8 cellular contexts compared by ENCODE assay signal in the genomic region with DNA sequence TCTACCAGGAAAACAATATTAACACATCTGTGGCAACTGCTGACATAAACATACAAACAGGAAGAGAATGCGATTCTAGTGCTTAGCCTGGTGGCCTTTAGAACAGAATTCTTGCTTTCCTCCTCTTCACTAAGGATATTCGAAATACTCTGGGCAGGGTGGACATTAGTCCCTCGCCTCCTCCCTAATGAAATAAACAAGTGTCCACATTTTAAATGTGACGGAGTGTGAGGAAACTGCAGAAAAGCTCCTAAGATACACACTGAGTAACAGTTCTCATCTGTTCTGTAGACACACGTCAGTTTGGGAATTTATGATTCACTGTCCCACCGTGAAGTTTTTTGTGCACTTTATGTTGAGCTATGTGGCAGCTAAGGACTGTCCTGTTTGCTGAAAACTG.
A peak's percentile ranks its signal among the peaks of the same experiment; 100 is the strongest.
DNase-seq lines count a peak whose midpoint lies in the region; TF ChIP-seq lines count a peak whose summit lies in the region.

No MANE protein-coding gene starts in this region.

- H3K4me3 ChIP-seq in LNCaP clone FGC (ENCODE audit: low read depth, low read length) (peak overlapping the region; percentile 70), endocrine pancreas (ENCODE audit: control insufficient read depth, insufficient read depth, low read length) (peak overlapping the region; percentile 92), muscle layer of colon (ENCODE audit: low read depth in 1 of 2, low read length in 2 of 2) (peak overlapping the region; percentile 69 to 91)

- no peaks in the 10 kb centered on the region for H3K36me3 Mint-ChIP-seq in T-helper 1 cell treated with Interleukin-12 subunit alpha and Interleukin-12 subunit beta and Interleukin-4 antibody, amounts not matched to agents 30 μg/mL and 1 μg/mL, for 36 hours (ENCODE audit: low read depth)

- peaks cover 49% of the 10 kb centered on the region for H3K27me3 Mint-ChIP-seq in T-helper 1 cell treated with Interleukin-12 subunit alpha and Interleukin-12 subunit beta and Interleukin-4 antibody, amounts not matched to agents 30 μg/mL and 1 μg/mL, for 36 hours (ENCODE audit: low read depth)

- no peak for TF ChIP-seq CTCF in LNCaP clone FGC (IDR thresholded peaks at IDR 0.05; ENCODE audit: control insufficient read depth, extremely low read depth, insufficient read depth)

- no peak for DNase-seq in T-helper 1 cell
- DNase-seq in LNCaP clone FGC (ENCODE audit: low read depth), result no peak
- DNase-seq in NCI-H446 (lab: John Stamatoyannopoulos, UW), result no peak
- DNase-seq in NCI-H2107 treated with DMSO at 0.1 percent for 48 hours (lab: John Stamatoyannopoulos, UW; ENCODE audit: unreplicated experiment), result no peak
- DNase-seq in NOMO-1 (lab: John Stamatoyannopoulos, UW; ENCODE audit: unreplicated experiment in 2 of 2), result no peak

- H3K4me3 Mint-ChIP-seq in T-helper 1 cell treated with Interleukin-12 subunit alpha and Interleukin-12 subunit beta and Interleukin-4 antibody, amounts not matched to agents 30 μg/mL and 1 μg/mL, for 36 hours, result peak overlapping the region; percentile 85

- no peaks in the 10 kb centered on the region for H3K9me3 Mint-ChIP-seq in T-helper 1 cell treated with Interleukin-12 subunit alpha and Interleukin-12 subunit beta and Interleukin-4 antibody, amounts not matched to agents 30 μg/mL and 1 μg/mL, for 36 hours

- H3K27me3 ChIP-seq in endocrine pancreas (ENCODE audit: control insufficient read depth, insufficient read depth, low read length) (no peaks in the 10 kb centered on the region), muscle layer of colon (ENCODE audit: control insufficient read depth in 1 of 2, insufficient read depth in 2 of 2, low read length in 2 of 2) (no peaks in the 10 kb centered on the region)

- peaks cover 17% of the 10 kb centered on the region for H3K4me1 Mint-ChIP-seq in T-helper 1 cell treated with Interleukin-12 subunit alpha and Interleukin-12 subunit beta and Interleukin-4 antibody, amounts not matched to agents 30 μg/mL and 1 μg/mL, for 36 hours (ENCODE audit: low read depth)

- H3K27ac ChIP-seq in muscle layer of colon (ENCODE audit: low read depth, low read length), result peak overlapping the region; percentile 82

- H3K27ac Mint-ChIP-seq in T-helper 1 cell treated with Interleukin-12 subunit alpha and Interleukin-12 subunit beta and Interleukin-4 antibody, amounts not matched to agents 30 μg/mL and 1 μg/mL, for 36 hours, result no peak overlapping the region

- H3K4me1 ChIP-seq in endocrine pancreas (ENCODE audit: control insufficient read depth, insufficient read depth, low read length), result no peaks in the 10 kb centered on the region
- H3K4me1 ChIP-seq in muscle layer of colon (ENCODE audit: insufficient read depth, low read length), result peaks cover 31% of the 10 kb centered on the region

- H3K9me3 ChIP-seq in endocrine pancreas (ENCODE audit: control insufficient read depth, low read length) (no peaks in the 10 kb centered on the region), muscle layer of colon (ENCODE audit: low read length) (no peaks in the 10 kb centered on the region)

- H3K36me3 ChIP-seq in endocrine pancreas (ENCODE audit: control insufficient read depth, insufficient read depth, low read length) (no peaks in the 10 kb centered on the region), muscle layer of colon (ENCODE audit: insufficient read depth, low read length) (no peaks in the 10 kb centered on the region)

- H3K9ac ChIP-seq in endocrine pancreas (ENCODE audit: control insufficient read depth, insufficient read depth, low read length) (no peak overlapping the region), muscle layer of colon (ENCODE audit: low read length) (peak overlapping the region; percentile 67)
